Comparison of ENCODE assay signal across 8 cellular contexts in the genomic region with DNA sequence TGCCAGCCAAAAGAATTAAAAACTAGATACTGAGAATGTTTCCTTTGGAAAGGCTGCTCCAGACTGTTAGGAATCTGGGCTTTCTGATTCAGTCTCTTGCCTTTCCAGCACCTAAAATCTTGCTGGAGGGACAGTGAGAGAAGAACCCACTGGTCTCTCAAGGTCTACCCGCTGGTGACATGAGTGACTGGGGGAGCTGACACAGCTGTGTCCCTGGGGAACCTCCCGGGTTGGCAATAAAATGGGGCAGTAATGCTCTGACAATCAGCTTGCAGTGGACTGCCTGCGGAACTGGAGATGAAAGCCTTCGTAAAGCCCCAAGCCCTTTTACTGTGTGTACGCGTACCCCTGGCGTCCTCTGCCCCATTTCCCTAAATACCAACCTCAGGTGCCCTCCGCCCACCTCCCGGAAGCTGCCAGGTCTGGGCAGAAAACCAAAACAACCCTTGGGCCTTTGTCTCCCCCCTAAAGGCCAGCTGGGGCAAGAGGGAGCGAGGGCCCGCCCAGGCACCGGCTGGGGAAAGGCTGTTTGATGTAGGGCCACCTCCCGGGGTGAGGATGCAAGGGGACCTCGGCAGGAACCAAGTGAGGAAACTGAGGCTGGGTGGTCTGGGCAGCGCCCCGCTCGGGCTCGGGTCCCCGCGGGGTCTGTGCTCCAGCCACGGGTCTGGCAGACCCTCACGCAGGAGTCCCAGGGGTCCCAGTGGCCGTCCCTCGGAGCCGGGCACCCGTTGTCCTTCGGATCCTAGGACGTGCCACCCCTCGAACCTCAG. TPM values are rescaled to one million over a fixed set of nuclear protein-coding genes. Genes with fewer than 3 reads are reported as not detected.
A peak's percentile ranks its signal among the peaks of the same experiment; 100 is the strongest.
DNase-seq lines count a peak whose midpoint lies in the region; TF ChIP-seq lines count a peak whose summit lies in the region.

No MANE protein-coding gene starts in this region.

- peak overlapping the region; percentile 78 for H3K4me3 ChIP-seq in CD8-positive, alpha-beta memory T cell (ENCODE audit: low read length)
- H3K4me3 ChIP-seq in HUES64 (ENCODE audit: low read length) = peak overlapping the region; percentile 99
- peak overlapping the region; percentile 93 to 94 for H3K4me3 ChIP-seq in foreskin fibroblast (ENCODE audit: low read depth in 1 of 2, low read length in 2 of 2)

- no peaks in the 10 kb centered on the region for H3K27me3 ChIP-seq in CD8-positive, alpha-beta memory T cell (ENCODE audit: insufficient read depth, low read length, poor library complexity, severe bottlenecking)
- H3K27me3 ChIP-seq in HUES64 (ENCODE audit: insufficient read depth, low read length) = no peaks in the 10 kb centered on the region

- peaks cover 11% of the 10 kb centered on the region for H3K4me1 ChIP-seq in CD8-positive, alpha-beta memory T cell (ENCODE audit: insufficient read depth, low read length)
- peaks cover 18% of the 10 kb centered on the region for H3K4me1 ChIP-seq in HUES64 (ENCODE audit: insufficient read depth, low read length)

- H3K27me3 Mint-ChIP-seq in CD8-positive, alpha-beta memory T cell = peaks cover 0 to 4% of the 10 kb centered on the region in 2 donors
- H3K27me3 Mint-ChIP-seq in activated T-cell treated with anti-CD3 and anti-CD28 coated beads, Interleukin-2, amount 50 U/mL, for 24 hours = no peaks in the 10 kb centered on the region

- DNase-seq in CD8-positive, alpha-beta memory T cell = peak in 2 of 5 donors; percentile 10 to 16
- DNase-seq in activated T-cell treated with anti-CD3 and anti-CD28 coated beads, Interleukin-2, amount 50 U/mL, for 24 hours = peak; percentile 56
- peak in 1 of 2 donors; percentile 39 for DNase-seq in foreskin fibroblast
- peak; percentile 18 for DNase-seq in renal cortical epithelial cell (ENCODE audit: low read depth)
- DNase-seq in NCI-H524 (lab: John Stamatoyannopoulos, UW) = no peak
- DNase-seq in islet precursor cell = no peak
- no peak for DNase-seq in NCI-H1930 (lab: John Stamatoyannopoulos, UW)

- 7% methylated on average over 29 of the region's 29 CpGs for WGBS in HUES64

- POLR2A ChIA-PET in CD8-positive, alpha-beta memory T cell (lab: Charles Lee) = interaction anchor here (0.6 to 2.0 kb wide), 2 partner anchors 42 to 64 kb away, joined by 3 to 6 read pairs; partner anchors contain the start of gene NAP1L4

- H3K4me3 Mint-ChIP-seq in CD8-positive, alpha-beta memory T cell = peak overlapping the region; percentile 83 to 96 (median 88)
- H3K4me3 Mint-ChIP-seq in activated T-cell treated with anti-CD3 and anti-CD28 coated beads, Interleukin-2, amount 50 U/mL, for 24 hours = peak overlapping the region; percentile 91

- peaks cover 0 to 30% (median 5%) of the 10 kb centered on the region in 3 donors for H3K36me3 Mint-ChIP-seq in CD8-positive, alpha-beta memory T cell
- peaks cover 46% of the 10 kb centered on the region for H3K36me3 Mint-ChIP-seq in activated T-cell treated with anti-CD3 and anti-CD28 coated beads, Interleukin-2, amount 50 U/mL, for 24 hours (ENCODE audit: low read depth)

- peaks cover 25 to 50% (median 33%) of the 10 kb centered on the region in 3 donors for H3K4me1 Mint-ChIP-seq in CD8-positive, alpha-beta memory T cell
- peaks cover 48% of the 10 kb centered on the region for H3K4me1 Mint-ChIP-seq in activated T-cell treated with anti-CD3 and anti-CD28 coated beads, Interleukin-2, amount 50 U/mL, for 24 hours (ENCODE audit: low read depth)

- peak overlapping the region; percentile 90 for H3K27ac ChIP-seq in CD8-positive, alpha-beta memory T cell (ENCODE audit: low read depth, low read length)
- peak overlapping the region; percentile 95; the same call in 1 of the 2 replicates for H3K27ac ChIP-seq in HUES64 (ENCODE audit: low read depth, low read length)

- no peaks in the 10 kb centered on the region for H3K9me3 ChIP-seq in CD8-positive, alpha-beta memory T cell (ENCODE audit: low read length)
- no peaks in the 10 kb centered on the region for H3K9me3 ChIP-seq in HUES64 (ENCODE audit: insufficient read depth, low read depth, low read length)

- peak overlapping the region; percentile 54 to 97 (median 90) for H3K27ac Mint-ChIP-seq in CD8-positive, alpha-beta memory T cell
- H3K27ac Mint-ChIP-seq in activated T-cell treated with anti-CD3 and anti-CD28 coated beads, Interleukin-2, amount 50 U/mL, for 24 hours = peak overlapping the region; percentile 96

- peak overlapping the region; percentile 97 for H3K9ac ChIP-seq in HUES64 (ENCODE audit: low read depth, low read length)

- TF ChIP-seq CTCF in foreskin fibroblast (IDR thresholded peaks at IDR 0.05; ENCODE audit: low read depth, low read length) = no peak

- peaks cover 8% of the 10 kb centered on the region for H3K36me3 ChIP-seq in CD8-positive, alpha-beta memory T cell (ENCODE audit: insufficient read depth, low read length)
- H3K36me3 ChIP-seq in HUES64 (ENCODE audit: insufficient read depth, low read length) = peaks cover 9% of the 10 kb centered on the region

- H3K9me3 Mint-ChIP-seq in CD8-positive, alpha-beta memory T cell = no peaks in the 10 kb centered on the region
- no peaks in the 10 kb centered on the region for H3K9me3 Mint-ChIP-seq in activated T-cell treated with anti-CD3 and anti-CD28 coated beads, Interleukin-2, amount 50 U/mL, for 24 hours

- CTCF ChIA-PET in CD8-positive, alpha-beta memory T cell (lab: Charles Lee) = interaction anchor here (1.0 to 3.3 kb wide), 5 partner anchors 13 to 524 kb away, joined by 3 to 11 read pairs (median 3); no protein-coding TSS in a partner anchor

RNA-seq across cellular contexts. Expression of gene CARS1, which starts 0.7 kb away (rescaled TPM):
- total RNA-seq in CD8-positive, alpha-beta memory T cell = 10 to 100 TPM; 81.2 to 83.3 TPM
- 43.4 TPM for polyA plus RNA-seq in CD8-positive, alpha-beta memory T cell
- 49.3 TPM for polyA plus RNA-seq in HUES64 (2013, experiment 1 of 2)
- 45.2 TPM for polyA plus RNA-seq in HUES64 (2013, experiment 2 of 2)
- 52.4 and 63.7 TPM in 2 replicates for total RNA-seq in renal cortical epithelial cell

Comparison
In these comparisons a context has a peak if more than half of its experiments do, and no peak if none do; other contexts are left out.
1. DNase-seq: peak in activated T-cell treated with anti-CD3 and anti-CD28 coated beads, Interleukin-2, amount 50 U/mL, for 24 hours (single experiment) and renal cortical epithelial cell (single experiment); none in NCI-H524 (0 of 2), islet precursor cell (single experiment) and NCI-H1930 (0 of 2).
2. Peak in every context shown above with its lines, with median percentiles within 50 percentile points of each other: H3K4me3 ChIP-seq.